12 cellular contexts compared by ENCODE assay signal in genomic region chr5:40842351-40842750, GRCh38. TPM values are rescaled to one million over a fixed set of nuclear protein-coding genes. Genes with fewer than 3 reads are reported as not detected.
DNase-seq lines count a peak whose midpoint lies in the region; ATAC-seq and TF ChIP-seq lines count a peak whose summit lies in the region.
"Had no signal": no experiment of that assay in that cellular context is flagged by ENCODE, and none has a peak within 500 bp of the region (broad histone marks: within the 10 kb centered on the region; RNA-seq: fewer than 3 reads in every experiment).

No MANE protein-coding gene starts in this region.

- H2BK5ac ChIP-seq in neuronal stem cell (ENCODE audit: low read length): no peak overlapping the region

- no peak overlapping the region for H3K14ac ChIP-seq in neuronal stem cell (ENCODE audit: low read length)

- H3K4me2 ChIP-seq in OCI-LY3 (ENCODE audit: low read length) (peak overlapping the region; percentile 80), neuronal stem cell (ENCODE audit: insufficient read depth, low read length, poor library complexity, severe bottlenecking) (no peak overlapping the region)

- H3K27ac Mint-ChIP-seq in endodermal cell: no peak overlapping the region
- H3K27ac Mint-ChIP-seq: memory B cell had no signal

- no peak overlapping the region for H3K23ac ChIP-seq in neuronal stem cell (ENCODE audit: low read depth, low read length, poor library complexity)

- H3K27ac ChIP-seq in OCI-LY3 (ENCODE audit: low read length): no peak overlapping the region
- H3K27ac ChIP-seq in neutrophil: peak overlapping the region; percentile 76
- no peak overlapping the region for H3K27ac ChIP-seq in endodermal cell (ENCODE audit: low read depth, low read length)
- H3K27ac ChIP-seq in neuronal stem cell (replicated peaks; ENCODE audit: low read length): no peak overlapping the region

- peaks cover 8% of the 10 kb centered on the region for H3K4me1 Mint-ChIP-seq in endodermal cell

- no peaks in the 10 kb centered on the region for H3K36me3 ChIP-seq in OCI-LY3 (replicated peaks; ENCODE audit: low read depth, low read length)
- H3K36me3 ChIP-seq in neutrophil: peaks cover 14% of the 10 kb centered on the region
- H3K36me3 ChIP-seq in endodermal cell (ENCODE audit: control insufficient read depth, insufficient read depth, low read length): no peaks in the 10 kb centered on the region
- no peaks in the 10 kb centered on the region for H3K36me3 ChIP-seq in neuronal stem cell (replicated peaks in 1 of 2; ENCODE audit: control insufficient read depth in 2 of 2, insufficient read depth in 2 of 2, low read length in 2 of 2)

- no peak overlapping the region for H2BK120ac ChIP-seq in neuronal stem cell (ENCODE audit: low read depth, low read length)

- H2BK12ac ChIP-seq in neuronal stem cell (ENCODE audit: low read length): no peak overlapping the region

- H3K79me2 ChIP-seq in OCI-LY3 (ENCODE audit: low read length): no peaks in the 10 kb centered on the region

- H3K18ac ChIP-seq in neuronal stem cell (ENCODE audit: low read length): no peak overlapping the region

- H3K27me3 ChIP-seq in OCI-LY3 (ENCODE audit: low read depth, low read length) (no peaks in the 10 kb centered on the region), neutrophil (no peaks in the 10 kb centered on the region), endodermal cell (ENCODE audit: control insufficient read depth, insufficient read depth, low read length, poor library complexity, severe bottlenecking) (no peaks in the 10 kb centered on the region), neuronal stem cell (ENCODE audit: control insufficient read depth in 3 of 3, insufficient read depth in 3 of 3, low read depth in 1 of 3, low read length in 3 of 3) (peaks cover 0 to 20% (median 0%) of the 10 kb centered on the region in 3 experiments)

- H3K36me3 Mint-ChIP-seq in endodermal cell (ENCODE audit: low read depth): no peaks in the 10 kb centered on the region
- H3K36me3 Mint-ChIP-seq: memory B cell had no signal

- H4K8ac ChIP-seq in neuronal stem cell (ENCODE audit: low read depth, low read length): no peak overlapping the region

- no peak overlapping the region for H2AK5ac ChIP-seq in neuronal stem cell (ENCODE audit: low read depth, low read length)

- H3K4me1 ChIP-seq in OCI-LY3 (ENCODE audit: low read length) (peaks cover 9% of the 10 kb centered on the region; the same call in 1 of the 2 replicates), neutrophil (ENCODE audit: control insufficient read depth in 1 of 2, insufficient read depth in 1 of 2, low read depth in 1 of 2, low read length in 1 of 2) (peaks cover 83 to 92% of the 10 kb centered on the region in 2 experiments), endodermal cell (ENCODE audit: control insufficient read depth, insufficient read depth, low read length) (no peaks in the 10 kb centered on the region), neuronal stem cell (ENCODE audit: control insufficient read depth in 2 of 2, insufficient read depth in 1 of 2, low read depth in 1 of 2, low read length in 2 of 2) (no peaks in the 10 kb centered on the region)

- H3K9me3 ChIP-seq in OCI-LY3 (ENCODE audit: insufficient read depth, low read length) (no peaks in the 10 kb centered on the region), neutrophil (no peaks in the 10 kb centered on the region), endodermal cell (ENCODE audit: control insufficient read depth, low read length) (no peaks in the 10 kb centered on the region), neuronal stem cell (replicated peaks in 1 of 2; ENCODE audit: control insufficient read depth in 2 of 2, insufficient read depth in 1 of 2, low read depth in 1 of 2, low read length in 2 of 2) (no peaks in the 10 kb centered on the region)

- peaks cover 1% of the 10 kb centered on the region for H3K27me3 Mint-ChIP-seq in endodermal cell (ENCODE audit: insufficient read depth)

- H3K4ac ChIP-seq in neuronal stem cell (ENCODE audit: low read length): no peak overlapping the region

- peak; percentile 68 for ATAC-seq in esophagus mucosa

- no peak overlapping the region for H2AFZ ChIP-seq in OCI-LY3 (ENCODE audit: low read depth, low read length)
- H2AFZ ChIP-seq in neuronal stem cell (ENCODE audit: low read length): no peak overlapping the region

- H3K4me3 Mint-ChIP-seq in endodermal cell: no peak overlapping the region
- H3K4me3 Mint-ChIP-seq: memory B cell had no signal

- H2BK15ac ChIP-seq in neuronal stem cell (ENCODE audit: low read length): no peak overlapping the region

- H3K4me3 ChIP-seq in OCI-LY3 (ENCODE audit: low read length) (no peak overlapping the region), neutrophil (ENCODE audit: low read depth in 1 of 2, low read length in 1 of 2) (peak overlapping the region; percentile 63), endodermal cell (ENCODE audit: low read length) (no peak overlapping the region), neuronal stem cell (ENCODE audit: low read length in 2 of 2) (no peak overlapping the region)

- H3K9me3 Mint-ChIP-seq in endodermal cell: no peaks in the 10 kb centered on the region
- H3K9me3 Mint-ChIP-seq: memory B cell; stimulated activated naive CD8-positive, alpha-beta T cell treated with anti-CD3 and anti-CD28 coated beads, Interleukin-15, Interleukin-2, amounts not matched to agents 100 ng/mL and 50 ng/mL, for 24 hours had no signal

- TF ChIP-seq CTCF in OCI-LY3 (IDR thresholded peaks at IDR 0.05; ENCODE audit: low read depth, low read length) (no peak), neutrophil (IDR thresholded peaks at IDR 0.05) (no peak), endodermal cell (conservative IDR thresholded peaks at IDR 0.05) (no peak)

- H3K9ac ChIP-seq in OCI-LY3 (ENCODE audit: low read length): no peak overlapping the region
- H3K9ac ChIP-seq in endodermal cell (ENCODE audit: extremely low read depth, low read length, poor library complexity, severe bottlenecking): no peak overlapping the region
- no peak overlapping the region for H3K9ac ChIP-seq in neuronal stem cell (ENCODE audit: low read depth, low read length, poor library complexity)

- DNase-seq in AG08395 (ENCODE audit: low spot score) (peak; percentile 38), OCI-M2 (lab: John Stamatoyannopoulos, UW; ENCODE audit: unreplicated experiment) (no peak), endodermal cell (no peak), neuronal stem cell (ENCODE audit: low spot score) (no peak)
- DNase-seq in activated CD4-positive, alpha-beta T cell treated with anti-CD3 and anti-CD28 coated beads, Interleukin-2, amount 50 U/mL, for 4 hours: no peak
- DNase-seq: activated effector memory CD4-positive, alpha-beta T cell treated with Interleukin-2 at 50 U/mL for 16 hours; stimulated activated CD4-positive, alpha-beta T cell treated with anti-CD3 and anti-CD28 coated beads, Interleukin-15, amount 100 ng/mL, for 24 hours had no signal

- WGBS in endodermal cell (ENCODE audit: insufficient coverage in 1 of 2, insufficient read length in 1 of 2), 2 experiments: 87 to 100% methylated on average over 1 to 2 of the region's 2 CpGs
- WGBS in neuronal stem cell (ENCODE audit: extremely low coverage in 2 of 2, insufficient read length in 2 of 2, insufficient replicate concordance in 1 of 2), 2 donors: no CpG with 5 or more reads among the region's 2 CpGs

- H3K79me1 ChIP-seq in neuronal stem cell (ENCODE audit: low read depth, low read length): no peaks in the 10 kb centered on the region

- H4K20me1 ChIP-seq in OCI-LY3 (ENCODE audit: insufficient read depth, low read length): no peaks in the 10 kb centered on the region

- H4K91ac ChIP-seq in neuronal stem cell (ENCODE audit: low read depth, low read length, poor library complexity): no peak overlapping the region

RNA-seq across cellular contexts. Expression of gene CARD6, which starts 1.2 kb away (rescaled TPM):
- total RNA-seq in esophagus mucosa: 15.9 TPM
- under 1 TPM; 0.13 TPM for total RNA-seq in endodermal cell
- 0.21 TPM for polyA plus RNA-seq in endodermal cell (2013, experiment 1 of 2)
- not detected for polyA plus RNA-seq in endodermal cell (2013, experiment 2 of 2)
- polyA plus RNA-seq in neuronal stem cell (2013, experiment 1 of 2): 0.01 TPM
- polyA plus RNA-seq in neuronal stem cell (2013, experiment 2 of 2): not detected

RNA-seq across cellular contexts. Expression of gene RPL37, which starts 7.3 kb away (rescaled TPM):
- total RNA-seq in esophagus mucosa (1,416 TPM), endodermal cell (1,000 to 10,000 TPM; 1,411 to 1,439 TPM)
- polyA plus RNA-seq in endodermal cell (2013, experiment 1 of 2): 2,660 TPM
- 2,413 TPM for polyA plus RNA-seq in endodermal cell (2013, experiment 2 of 2)
- polyA plus RNA-seq in neuronal stem cell (2013, experiment 1 of 2): 6,697 TPM
- 6,922 TPM for polyA plus RNA-seq in neuronal stem cell (2013, experiment 2 of 2)

RNA-seq across cellular contexts. Expression of gene PRKAA1, which starts 44.2 kb away (rescaled TPM):
- total RNA-seq in esophagus mucosa (32.3 TPM), endodermal cell (10 to 100 TPM; 47.7 to 50.4 TPM)
- 28.2 TPM for polyA plus RNA-seq in endodermal cell (2013, experiment 1 of 2)
- polyA plus RNA-seq in endodermal cell (2013, experiment 2 of 2): 28.5 TPM
- 18.9 TPM for polyA plus RNA-seq in neuronal stem cell (2013, experiment 1 of 2)
- 18.7 TPM for polyA plus RNA-seq in neuronal stem cell (2013, experiment 2 of 2)

Comparison
In these comparisons a context has a peak if more than half of its experiments do, and no peak if none do; other contexts are left out.
1. H3K4me3 ChIP-seq: peak in neutrophil (2 of 2); none in OCI-LY3 (single experiment), endodermal cell (single experiment) and neuronal stem cell (0 of 2).
2. RNA of gene CARD6, which starts 1.2 kb away (total RNA-seq): 15.9 TPM in esophagus mucosa (single experiment); 0.13 TPM in endodermal cell; every median in the first group is over 10 times any median in the second.